8 cellular contexts compared by ENCODE assay signal in the genomic region with DNA sequence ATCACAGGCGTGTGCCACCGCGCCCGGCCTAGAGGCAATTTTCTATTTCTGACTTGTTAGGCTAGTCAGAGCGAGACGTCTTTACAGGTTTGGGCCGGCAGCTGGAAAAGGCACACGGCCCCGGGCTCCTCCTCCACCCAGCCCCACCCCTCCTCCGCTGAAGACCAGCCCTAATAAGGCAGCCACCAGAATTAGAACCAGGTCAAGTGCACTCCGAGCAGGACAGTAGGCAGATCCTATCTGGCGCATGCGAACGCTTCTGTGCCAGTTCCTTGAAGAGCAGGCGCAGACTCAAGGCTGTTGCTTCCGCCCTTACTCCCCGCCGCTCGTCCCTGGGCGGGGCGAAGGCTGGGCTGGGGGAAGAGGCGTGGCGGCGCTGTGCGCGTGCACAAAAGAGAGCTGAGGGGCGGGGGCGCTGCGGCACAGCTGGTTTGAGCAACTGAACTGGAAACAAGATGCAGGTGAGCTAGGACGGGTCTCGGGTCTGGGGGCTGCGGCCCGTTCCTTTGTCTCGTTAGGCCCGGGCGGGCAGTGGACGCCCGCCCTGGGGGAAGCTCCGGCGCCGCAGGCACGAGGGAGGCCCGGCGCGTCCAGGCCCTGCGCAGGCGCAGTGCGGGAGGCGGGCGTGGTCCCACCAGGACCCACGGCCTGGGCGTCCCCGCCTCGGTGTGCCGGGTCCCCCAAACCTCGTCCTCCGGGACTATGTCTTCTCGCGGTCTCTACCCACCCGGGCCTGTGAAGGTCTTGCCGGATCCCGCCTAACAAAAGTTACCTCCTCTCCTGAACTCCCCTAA. TPM values are rescaled to one million over a fixed set of nuclear protein-coding genes. Genes with fewer than 3 reads are reported as not detected.
DNase-seq lines count a peak whose midpoint lies in the region; ATAC-seq and TF ChIP-seq lines count a peak whose summit lies in the region.

A gene (plus strand): TSS at position 381 of the 794 bp plus-strand sequence. CDS start 75 bp downstream, at position 456.

- no peaks in the 10 kb centered on the region for H3K9me3 Mint-ChIP-seq in activated T-cell treated with anti-CD3 and anti-CD28 coated beads, Interleukin-2, amount 50 U/mL, for 24 hours

- peak within 1 kb of the TSS; percentile 85 to 89 for H3K27ac ChIP-seq in mucosa of rectum (ENCODE audit: low read depth in 2 of 2, low read length in 2 of 2)

- in situ Hi-C loops in KBM-7 (cut with MboI; ENCODE audit: low pct_unique_long_range_greater_than_20kb, low sequenced_read_pairs): no loop called here

- peak; percentile 96 for ATAC-seq in GM21717 (IDR thresholded peaks at IDR 0.05; ENCODE audit: unreplicated experiment)

- TF ChIP-seq POLR2A in erythroblast (IDR thresholded peaks at IDR 0.05; ENCODE audit: low read length): peak; percentile 74

- peak within 1 kb of the TSS; percentile 89 for H3K4me3 Mint-ChIP-seq in activated T-cell treated with anti-CD3 and anti-CD28 coated beads, Interleukin-2, amount 50 U/mL, for 24 hours

- H3K36me3 ChIP-seq in mucosa of rectum (ENCODE audit: control insufficient read depth in 2 of 2, insufficient read depth in 2 of 2, low read length in 2 of 2): peaks cover 4 to 12% of the 10 kb centered on the region in 2 donors

- H3K4me1 ChIP-seq in mucosa of rectum (ENCODE audit: control insufficient read depth in 2 of 2, insufficient read depth in 2 of 2, low read length in 2 of 2): peaks cover 3 to 8% of the 10 kb centered on the region in 2 donors

- H3K27ac Mint-ChIP-seq in activated T-cell treated with anti-CD3 and anti-CD28 coated beads, Interleukin-2, amount 50 U/mL, for 24 hours: peak within 1 kb of the TSS; percentile 98

- no peaks in the 10 kb centered on the region for H3K27me3 ChIP-seq in mucosa of rectum (ENCODE audit: control insufficient read depth in 2 of 2, insufficient read depth in 2 of 2, low read length in 2 of 2)

- DNase-seq in DMS79 (lab: John Stamatoyannopoulos, UW): peak; percentile 97
- peak; percentile 98 for DNase-seq in KBM-7
- DNase-seq in activated T-cell treated with anti-CD3 and anti-CD28 coated beads, Interleukin-2, amount 50 U/mL, for 24 hours: peak; percentile 98
- DNase-seq in erythroblast (lab: John Stamatoyannopoulos, UW): peak; percentile 97 to 98
- DNase-seq in stimulated activated CD8-positive, alpha-beta memory T cell treated with anti-CD3 and anti-CD28 coated beads, Interleukin-4, amount 100 ng/mL, for 48 hours: peak; percentile 94

- no peaks in the 10 kb centered on the region for H3K27me3 Mint-ChIP-seq in activated T-cell treated with anti-CD3 and anti-CD28 coated beads, Interleukin-2, amount 50 U/mL, for 24 hours

- H3K9me3 ChIP-seq in mucosa of rectum (ENCODE audit: control insufficient read depth in 2 of 2, low read length in 2 of 2): no peaks in the 10 kb centered on the region

- peak within 1 kb of the TSS; percentile 97 to 98 for H3K9ac ChIP-seq in mucosa of rectum (ENCODE audit: low read depth in 1 of 2, low read length in 2 of 2)

- peaks cover 40% of the 10 kb centered on the region for H3K36me3 Mint-ChIP-seq in activated T-cell treated with anti-CD3 and anti-CD28 coated beads, Interleukin-2, amount 50 U/mL, for 24 hours (ENCODE audit: low read depth)

- H3K4me3 ChIP-seq in mucosa of rectum (ENCODE audit: low read length in 2 of 2): peak within 1 kb of the TSS; percentile 92 to 96

- H3K4me1 Mint-ChIP-seq in activated T-cell treated with anti-CD3 and anti-CD28 coated beads, Interleukin-2, amount 50 U/mL, for 24 hours (ENCODE audit: low read depth): peaks cover 38% of the 10 kb centered on the region

TF ChIP-seq in PFSK-1, 5 proteins besides CTCF, POLR2A, EP300 and RAD21:
- TF ChIP-seq TAF1 (IDR thresholded peaks at IDR 0.05; ENCODE audit: borderline replicate concordance, insufficient read depth, low read length) (peak; percentile 53; the same call in 1 of the 2 replicates), FOXP2 (optimal IDR thresholded peaks at IDR 0.05; ENCODE audit: borderline replicate concordance, extremely low read depth, extremely low read length, insufficient read depth) (no peak), POLR2AphosphoS5 (IDR thresholded peaks at IDR 0.05; ENCODE audit: low read depth, low read length) (peak; percentile 57), SIN3A (IDR thresholded peaks at IDR 0.05; ENCODE audit: borderline replicate concordance, insufficient read depth, low read length) (peak; percentile 67; the same call in 1 of the 2 replicates)
- TF ChIP-seq, protein P1, sequence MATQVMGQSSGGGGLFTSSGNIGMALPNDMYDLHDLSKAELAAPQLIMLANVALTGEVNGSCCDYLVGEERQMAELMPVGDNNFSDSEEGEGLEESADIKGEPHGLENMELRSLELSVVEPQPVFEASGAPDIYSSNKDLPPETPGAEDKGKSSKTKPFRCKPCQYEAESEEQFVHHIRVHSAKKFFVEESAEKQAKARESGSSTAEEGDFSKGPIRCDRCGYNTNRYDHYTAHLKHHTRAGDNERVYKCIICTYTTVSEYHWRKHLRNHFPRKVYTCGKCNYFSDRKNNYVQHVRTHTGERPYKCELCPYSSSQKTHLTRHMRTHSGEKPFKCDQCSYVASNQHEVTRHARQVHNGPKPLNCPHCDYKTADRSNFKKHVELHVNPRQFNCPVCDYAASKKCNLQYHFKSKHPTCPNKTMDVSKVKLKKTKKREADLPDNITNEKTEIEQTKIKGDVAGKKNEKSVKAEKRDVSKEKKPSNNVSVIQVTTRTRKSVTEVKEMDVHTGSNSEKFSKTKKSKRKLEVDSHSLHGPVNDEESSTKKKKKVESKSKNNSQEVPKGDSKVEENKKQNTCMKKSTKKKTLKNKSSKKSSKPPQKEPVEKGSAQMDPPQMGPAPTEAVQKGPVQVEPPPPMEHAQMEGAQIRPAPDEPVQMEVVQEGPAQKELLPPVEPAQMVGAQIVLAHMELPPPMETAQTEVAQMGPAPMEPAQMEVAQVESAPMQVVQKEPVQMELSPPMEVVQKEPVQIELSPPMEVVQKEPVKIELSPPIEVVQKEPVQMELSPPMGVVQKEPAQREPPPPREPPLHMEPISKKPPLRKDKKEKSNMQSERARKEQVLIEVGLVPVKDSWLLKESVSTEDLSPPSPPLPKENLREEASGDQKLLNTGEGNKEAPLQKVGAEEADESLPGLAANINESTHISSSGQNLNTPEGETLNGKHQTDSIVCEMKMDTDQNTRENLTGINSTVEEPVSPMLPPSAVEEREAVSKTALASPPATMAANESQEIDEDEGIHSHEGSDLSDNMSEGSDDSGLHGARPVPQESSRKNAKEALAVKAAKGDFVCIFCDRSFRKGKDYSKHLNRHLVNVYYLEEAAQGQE (IDR thresholded peaks at IDR 0.05; ENCODE audit: insufficient read depth in 1 of 2, low read depth in 2 of 2, low read length in 2 of 2): no peak

RNA-seq across cellular contexts. Expression of the gene that starts here (rescaled TPM):
- polyA plus RNA-seq in PFSK-1 (2012; ENCODE audit: insufficient read length, low read depth): 44.7 TPM

Comparison
In these comparisons a context has a peak if more than half of its experiments do, and no peak if none do; other contexts are left out.
1. Peak in every context shown above with its lines: DNase-seq, ATAC-seq, H3K4me3 ChIP-seq and H3K27ac ChIP-seq.